In genomic region chr5:1047332-1047965, GRCh38 we compare ENCODE assay signal across 24 cellular contexts. TPM values are rescaled to one million over a fixed set of nuclear protein-coding genes. Genes with fewer than 3 reads are reported as not detected.
DNase-seq lines count a peak whose midpoint lies in the region; ATAC-seq, FAIRE-seq and TF ChIP-seq lines count a peak whose summit lies in the region.
"Had no signal": no experiment of that assay in that cellular context is flagged by ENCODE, and none has a peak within 500 bp of the region (broad histone marks: within the 10 kb centered on the region; RNA-seq: fewer than 3 reads in every experiment).

No MANE protein-coding gene starts in this region.

- in situ Hi-C loops in Panc1 (cut with HindIII; ENCODE audit: low pct_unique_long_range_greater_than_20kb, low sequenced_read_pairs): no loop called here

- H4K20me1 ChIP-seq in H1 (replicated peaks in 1 of 2; ENCODE audit: control insufficient read depth in 1 of 2, insufficient read depth in 2 of 2, low read length in 2 of 2): peaks cover 2 to 16% of the 10 kb centered on the region in 2 experiments

- TF ChIP-seq POLR2A in H1 (IDR thresholded peaks at IDR 0.05; ENCODE audit: control extremely low read depth in 1 of 2, low read depth in 2 of 2, low read length in 2 of 2) (no peak), sigmoid colon (IDR thresholded peaks at IDR 0.05) (no peak)

- H3K79me1 ChIP-seq in H1 (ENCODE audit: low read depth, low read length): no peaks in the 10 kb centered on the region

- H3K4me3 Mint-ChIP-seq in activated T-cell treated with anti-CD3 and anti-CD28 coated beads, Interleukin-2, amount 50 U/mL, for 24 hours: no peak overlapping the region
- H3K4me3 Mint-ChIP-seq: GM23338 had no signal

- H3K27ac ChIP-seq in Panc1 (ENCODE audit: low read length) (no peak overlapping the region), H1 (ENCODE audit: low read depth, low read length) (no peak overlapping the region), sigmoid colon (no peak overlapping the region)

- intact Hi-C loops in Panc1 (cut with micrococcal nuclease; ENCODE audit: unreplicated experiment) (no loop called here), sigmoid colon (cut with DNase I) (no loop called here)

- H3K9me3 Mint-ChIP-seq in activated T-cell treated with anti-CD3 and anti-CD28 coated beads, Interleukin-2, amount 50 U/mL, for 24 hours: peaks cover 55% of the 10 kb centered on the region

- H4K8ac ChIP-seq in H1 (ENCODE audit: extremely low read depth, insufficient read depth, low read length): peak overlapping the region; percentile 51; the same call in 1 of the 2 replicates

- H3K27ac Mint-ChIP-seq in activated T-cell treated with anti-CD3 and anti-CD28 coated beads, Interleukin-2, amount 50 U/mL, for 24 hours: peak overlapping the region; percentile 33
- H3K27ac Mint-ChIP-seq: GM23338 had no signal

- H3K23me2 ChIP-seq in H1 (ENCODE audit: low read depth, low read length): peaks cover 62% of the 10 kb centered on the region; the same call in 1 of the 2 replicates

- no peaks in the 10 kb centered on the region for H3K79me2 ChIP-seq in H1 (ENCODE audit: control insufficient read depth in 1 of 2, insufficient read depth in 2 of 2, low read length in 2 of 2)

- H3K56ac ChIP-seq in H1 (replicated peaks; ENCODE audit: insufficient read length, low read depth, low read length): peak overlapping the region; percentile 92

- no peak for DNase-seq in activated T-cell treated with anti-CD3 and anti-CD28 coated beads, Interleukin-2, amount 50 U/mL, for 24 hours
- no peak for DNase-seq in activated T-cell treated with anti-CD3 and anti-CD28 coated beads for 4 hours
- no peak for DNase-seq in Panc1 (ENCODE audit: low read depth, low spot score)
- DNase-seq in H1 (ENCODE audit: low read depth in 1 of 2, low spot score in 2 of 2): peak in 1 of 2 experiments; percentile 3
- DNase-seq in sigmoid colon: peak; percentile 11
- no peak for DNase-seq in activated gamma-delta T cell treated with Interleukin-2 at 50 U/mL for 16 hours
- DNase-seq in D341Med (ENCODE audit: low spot score): no peak
- DNase-seq in NOMO-1 treated with DMSO at 0.1 percent for 48 hours (lab: John Stamatoyannopoulos, UW; ENCODE audit: unreplicated experiment): no peak
- DNase-seq: BE2C; CD4-positive, CD25-positive, alpha-beta regulatory T cell; COR-L47; DMS53; EL; Karpas-422; MM.1S; NCI-H1092 treated with DMSO at 0.1 percent for 48 hours; NCI-H146; NCI-H2081; NCI-H2171 treated with DMSO at 0.1 percent for 48 hours; NCI-H446 treated with DMSO at 0.1 percent for 48 hours; Right ventricle myocardium superior had no signal

- no peak overlapping the region for H3K4me2 ChIP-seq in H1 (ENCODE audit: insufficient read depth in 1 of 2, low read depth in 2 of 2, low read length in 2 of 2)
- H3K4me2 ChIP-seq: GM23338 had no signal

- no peak for TF ChIP-seq CTCF in Panc1 (IDR thresholded peaks at IDR 0.05)
- TF ChIP-seq CTCF in H1 (IDR thresholded peaks at IDR 0.05; ENCODE audit: control extremely low read depth in 1 of 3, insufficient read depth in 1 of 3, low read depth in 1 of 3, low read length in 3 of 3): no peak
- no peak for TF ChIP-seq CTCF in sigmoid colon (IDR thresholded peaks at IDR 0.05)

- no peak overlapping the region for H2BK5ac ChIP-seq in H1 (ENCODE audit: low read depth, low read length)

- peaks cover 5% of the 10 kb centered on the region; the same call in 1 of the 2 replicates for H3K4me1 ChIP-seq in Panc1 (ENCODE audit: control insufficient read depth, insufficient read depth, low read length)
- no peaks in the 10 kb centered on the region; a peak in 1 of 7 replicates for H3K4me1 ChIP-seq in H1 (replicated peaks in 1 of 4; ENCODE audit: control insufficient read depth in 3 of 4, insufficient read depth in 4 of 4, low read length in 3 of 4)
- H3K4me1 ChIP-seq in sigmoid colon: no peaks in the 10 kb centered on the region

- H2AFZ ChIP-seq in H1 (ENCODE audit: low read length): no peak overlapping the region
- H2AFZ ChIP-seq: GM23338 had no signal

- H3K18ac ChIP-seq in H1 (ENCODE audit: extremely low read depth, low read length): no peak overlapping the region

- TF ChIP-seq EP300 in H1 (IDR thresholded peaks at IDR 0.05; ENCODE audit: borderline replicate concordance in 1 of 2, low read depth in 2 of 2, low read length in 2 of 2) (no peak), sigmoid colon (IDR thresholded peaks at IDR 0.05) (no peak)

- H2BK20ac ChIP-seq in H1 (ENCODE audit: low read length): no peak overlapping the region

- no peak overlapping the region for H2BK120ac ChIP-seq in H1 (replicated peaks; ENCODE audit: low read depth, low read length)

- H3K27me3 Mint-ChIP-seq in activated T-cell treated with anti-CD3 and anti-CD28 coated beads, Interleukin-2, amount 50 U/mL, for 24 hours: no peaks in the 10 kb centered on the region
- H3K27me3 Mint-ChIP-seq: CD4-positive, CD25-positive, alpha-beta regulatory T cell had no signal

- H3K27me3 ChIP-seq in Panc1 (ENCODE audit: control insufficient read depth, insufficient read depth, low read length) (no peaks in the 10 kb centered on the region), H1 (replicated peaks in 1 of 4; ENCODE audit: control insufficient read depth in 3 of 4, extremely low read depth in 1 of 4, insufficient read depth in 3 of 4, low read length in 3 of 4) (no peaks in the 10 kb centered on the region), sigmoid colon (no peaks in the 10 kb centered on the region)
- H3K27me3 ChIP-seq: BE2C had no signal

- BruUV-seq in Panc1 (replicated peaks; lab: Mats Ljungman, UMichigan): TSS peak; percentile 12

- POLR2A ChIA-PET in Panc1 (lab: Charles Lee) (no interaction called here), H1 (lab: Charles Lee; ENCODE audit: partially characterized antibody) (no interaction called here)

- no peak overlapping the region for H2AK5ac ChIP-seq in H1 (ENCODE audit: low read depth, low read length)

- CTCF ChIA-PET in Panc1 (lab: Charles Lee): no interaction called here
- CTCF ChIA-PET in H1 (lab: Charles Lee; ENCODE audit: partially characterized antibody): no interaction called here

- H3K36me3 ChIP-seq in Panc1 (ENCODE audit: control insufficient read depth, insufficient read depth, low read length) (peaks cover 6% of the 10 kb centered on the region; the same call in 1 of the 2 replicates), H1 (ENCODE audit: control insufficient read depth in 2 of 4, insufficient read depth in 4 of 4, low read length in 3 of 4) (peaks cover 2 to 13% (median 5%) of the 10 kb centered on the region in 4 experiments; a peak in 6 of 8 replicates), sigmoid colon (peaks cover 0 to 22% (median 6%) of the 10 kb centered on the region in 4 donors)
- H3K36me3 ChIP-seq: BE2C had no signal

- H3K23ac ChIP-seq in H1 (ENCODE audit: insufficient read length): no peak overlapping the region

- WGBS in H1 (ENCODE audit: extremely low coverage in 1 of 2, insufficient coverage in 1 of 2, insufficient read length in 1 of 2, insufficient replicate concordance in 2 of 2, low coverage in 1 of 2, low lambda C conversion rate in 2 of 2, missing lambda C conversion rate in 1 of 2), 2 experiments: 84 to 99% methylated on average over 11 of the region's 11 CpGs
- WGBS in sigmoid colon, 2 donors: 90 to 92% methylated on average over 11 of the region's 11 CpGs

- H3K14ac ChIP-seq in H1 (ENCODE audit: insufficient read length): no peak overlapping the region

- H4K91ac ChIP-seq in H1 (replicated peaks; ENCODE audit: insufficient read length, low read length): no peak overlapping the region

- no peak overlapping the region for H2BK12ac ChIP-seq in H1 (ENCODE audit: low read depth, low read length)

- no peaks in the 10 kb centered on the region for H3K9me3 ChIP-seq in Panc1 (ENCODE audit: control insufficient read depth, insufficient read depth, low read depth, low read length)
- peaks cover 0 to 32% of the 10 kb centered on the region in 2 experiments; a peak in 3 of 4 replicates for H3K9me3 ChIP-seq in H1 (ENCODE audit: insufficient read depth in 2 of 2, low read depth in 1 of 2, low read length in 1 of 2)
- no peaks in the 10 kb centered on the region for H3K9me3 ChIP-seq in sigmoid colon
- H3K9me3 ChIP-seq: BE2C had no signal

- H3K4me1 Mint-ChIP-seq in activated T-cell treated with anti-CD3 and anti-CD28 coated beads, Interleukin-2, amount 50 U/mL, for 24 hours (ENCODE audit: low read depth): peaks cover 13% of the 10 kb centered on the region
- H3K4me1 Mint-ChIP-seq: GM23338 had no signal

- no peak overlapping the region for H4K5ac ChIP-seq in H1 (ENCODE audit: insufficient read length, low read depth, low read length)

- H3K4ac ChIP-seq in H1 (replicated peaks; ENCODE audit: insufficient read length, low read depth, low read length): no peak overlapping the region

- H3K4me3 ChIP-seq in Panc1 (ENCODE audit: low read depth in 2 of 2, low read length in 2 of 2) (no peak overlapping the region), H1 (ENCODE audit: extremely low read depth in 1 of 4, insufficient read depth in 2 of 4, low read depth in 3 of 4, low read length in 4 of 4) (no peak overlapping the region), sigmoid colon (no peak overlapping the region)
- H3K4me3 ChIP-seq: GM12878, GM23338 had no signal

- H2BK15ac ChIP-seq in H1 (ENCODE audit: low read length): no peak overlapping the region

- no peak for ATAC-seq in Panc1
- ATAC-seq: GM12878, GM23338, HCT116 had no signal

- H3K36me3 Mint-ChIP-seq in activated T-cell treated with anti-CD3 and anti-CD28 coated beads, Interleukin-2, amount 50 U/mL, for 24 hours (ENCODE audit: low read depth): peaks cover 19% of the 10 kb centered on the region

- H3K9ac ChIP-seq in H1 (replicated peaks in 1 of 4; ENCODE audit: extremely low read depth in 1 of 4, low read depth in 3 of 4, low read length in 3 of 4): no peak overlapping the region

- FAIRE-seq in H1 (lab: Jason Lieb, UNC): no peak
- FAIRE-seq: GM12878 had no signal

- no peak for TF ChIP-seq RAD21 in H1 (IDR thresholded peaks at IDR 0.05 in 1 of 2, conservative IDR thresholded peaks at IDR 0.05 in 1 of 2; ENCODE audit: low read depth in 2 of 2, low read length in 2 of 2)

TF ChIP-seq in H1, 55 proteins besides CTCF, POLR2A, EP300 and RAD21 (continues in another document):
- TF ChIP-seq NRF1 (IDR thresholded peaks at IDR 0.05; ENCODE audit: low read depth, low read length) (no peak), CHD1 (IDR thresholded peaks at IDR 0.05; ENCODE audit: low read depth, low read length) (no peak)

RNA-seq across cellular contexts. Expression of gene NKD2, which starts 38.8 kb away (rescaled TPM):
- total RNA-seq in Panc1 (2021; ENCODE audit: unreplicated experiment) (12.3 TPM), sigmoid colon (1 to 10 TPM in 3 of 4 donors, under 1 TPM in 1; 0.71 to 4.4 (median 2.0) TPM)
- 28.7 TPM for polyA plus RNA-seq in Panc1 (2012; ENCODE audit: insufficient read length)
- 6.3 and 7.9 TPM in 2 replicates for total RNA-seq in H1 (2021; fragmentation: NEBNext Ultra II Directional; extraction: Animal tissue kit (Norgen Biotek cat#: 25700))
- polyA plus RNA-seq in H1 (2011; rRNA removed) (5.5 and 7.8 TPM in 2 replicates), sigmoid colon (1 to 10 TPM in 2 of 3 donors, under 1 TPM in 1; 0.60 to 4.0 (median 1.8) TPM)
- 6.4 TPM for polyA plus RNA-seq in H1 (2011; cell fraction: cytosol; rRNA removed)
- polyA plus RNA-seq in H1 (2011; cell fraction: nucleus; rRNA removed): 32.5 TPM
- polyA plus RNA-seq in H1 (2012, experiment 1 of 2): 3.0 to 8.7 TPM (median 8.2 TPM) in 4 replicates
- polyA plus RNA-seq in H1 (2012, experiment 2 of 2): 3.8 TPM
- 6.7 TPM for polyA plus RNA-seq in H1 (2013, experiment 1 of 2)
- polyA plus RNA-seq in H1 (2013, experiment 2 of 2): 5.7 TPM
- polyA minus RNA-seq in H1 (2011; rRNA and poly(A)+ RNA removed): 1.2 and 1.3 TPM in 2 replicates
- polyA minus RNA-seq in H1 (2011; cell fraction: cytosol; rRNA and poly(A)+ RNA removed): 3.6 TPM
- polyA minus RNA-seq in H1 (2011; cell fraction: nucleus; rRNA and poly(A)+ RNA removed): 4.4 TPM
- total RNA-seq: CD4-positive, CD25-positive, alpha-beta regulatory T cell had no signal
- polyA plus RNA-seq: CD4-positive, CD25-positive, alpha-beta regulatory T cell had no signal
